Comparison of ENCODE assay signal across 8 cellular contexts in the genomic region with DNA sequence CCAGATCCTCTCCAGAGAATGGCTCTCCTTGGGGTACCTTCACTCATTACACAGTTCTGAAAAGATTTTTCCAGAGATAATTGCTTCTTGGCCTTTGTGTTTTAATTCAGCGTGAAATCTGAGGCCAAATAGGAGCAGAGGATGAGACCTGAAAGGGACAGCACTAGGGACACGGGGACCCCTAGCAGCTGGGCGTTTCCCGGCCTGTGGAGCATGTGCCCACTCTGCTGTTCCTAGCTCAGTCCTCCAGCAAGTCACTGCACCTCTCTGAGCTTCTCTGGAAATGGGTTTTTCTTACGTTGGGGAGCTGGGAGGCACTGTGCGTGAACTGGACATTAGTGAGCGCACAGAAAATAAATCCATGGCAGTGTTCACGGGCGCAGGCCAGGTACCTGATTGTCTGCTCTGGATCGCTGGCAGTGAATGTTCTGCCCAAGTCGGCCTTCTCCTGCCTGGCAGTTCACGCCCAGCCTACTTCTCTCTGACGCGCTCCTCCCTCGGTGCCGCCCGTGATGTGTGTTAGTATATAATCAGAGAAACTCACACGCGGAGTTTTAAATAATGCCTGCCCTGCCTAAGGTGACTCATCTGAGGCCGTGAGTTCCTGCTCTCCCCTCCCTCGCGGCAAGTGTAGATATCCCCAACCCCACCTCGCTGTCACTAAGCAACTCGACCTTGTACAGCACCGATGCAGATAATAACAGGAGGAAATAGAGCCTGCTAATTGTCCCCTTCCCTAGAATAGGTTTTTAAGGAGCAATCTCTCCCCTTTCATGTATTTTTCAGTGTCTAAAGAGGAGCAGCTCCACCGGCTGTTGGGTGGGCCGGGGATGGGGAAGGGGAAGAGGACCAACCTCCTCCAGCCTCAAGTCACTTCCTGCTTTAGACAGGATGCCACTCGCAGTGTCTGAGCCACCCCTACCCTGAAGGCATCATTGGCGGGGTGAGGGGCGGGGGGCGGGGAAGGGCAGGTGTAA. TPM values are rescaled to one million over a fixed set of nuclear protein-coding genes. Genes with fewer than 3 reads are reported as not detected.
A peak's percentile ranks its signal among the peaks of the same experiment; 100 is the strongest.
DNase-seq lines count a peak whose midpoint lies in the region; TF ChIP-seq lines count a peak whose summit lies in the region.
"Had no signal": no experiment of that assay in that cellular context is flagged by ENCODE, and none has a peak within 500 bp of the region (broad histone marks: within the 10 kb centered on the region; RNA-seq: fewer than 3 reads in every experiment).

No MANE protein-coding gene starts in this region.

- H3K27ac ChIP-seq in effector memory CD4-positive, alpha-beta T cell (ENCODE audit: insufficient read depth, low read length, poor library complexity, severe bottlenecking): peak overlapping the region; percentile 77
- no peak overlapping the region for H3K27ac ChIP-seq in prostate gland
- H3K27ac ChIP-seq: right lobe of liver had no signal

- intact Hi-C loops in prostate gland (cut with DNase I): loop anchor here (5.0 kb wide), 2 partner anchors 33 to 92 kb away; no protein-coding TSS in a partner anchor

- peaks cover 28% of the 10 kb centered on the region for H3K4me1 ChIP-seq in effector memory CD4-positive, alpha-beta T cell (ENCODE audit: control insufficient read depth, insufficient read depth, low read length, poor library complexity, severe bottlenecking)
- H3K4me1 ChIP-seq in prostate gland (replicated peaks): no peaks in the 10 kb centered on the region

- TF ChIP-seq CTCF in prostate gland (IDR thresholded peaks at IDR 0.05) (no peak), foreskin fibroblast (IDR thresholded peaks at IDR 0.05; ENCODE audit: low read depth, low read length) (no peak)

- H3K27me3 ChIP-seq in effector memory CD4-positive, alpha-beta T cell (replicated peaks; ENCODE audit: control insufficient read depth, insufficient read depth, low read length, poor library complexity, severe bottlenecking): no peaks in the 10 kb centered on the region
- H3K27me3 ChIP-seq in prostate gland (replicated peaks; ENCODE audit: insufficient read depth): no peaks in the 10 kb centered on the region
- H3K27me3 ChIP-seq: right lobe of liver had no signal

- 65% methylated on average over 31 of the region's 31 CpGs for WGBS in prostate gland

- peak; percentile 35 for DNase-seq in NCI-H2081 treated with DMSO at 0.1 percent for 48 hours (lab: John Stamatoyannopoulos, UW)
- DNase-seq in activated CD4-positive, alpha-beta T cell treated with anti-CD3 and anti-CD28 coated beads for 48 hours: peak; percentile 61
- peak; percentile 61 to 70 (median 62) for DNase-seq in effector memory CD4-positive, alpha-beta T cell
- DNase-seq in prostate gland (ENCODE audit: low spot score): no peak
- no peak for DNase-seq in iPS-NIHi7 (ENCODE audit: extremely low spot score)
- no peak for DNase-seq in NCI-H82 treated with DMSO at 0.1 percent for 48 hours (lab: John Stamatoyannopoulos, UW; ENCODE audit: unreplicated experiment)
- no peak for DNase-seq in foreskin fibroblast

- no peaks in the 10 kb centered on the region for H3K9me3 ChIP-seq in effector memory CD4-positive, alpha-beta T cell (ENCODE audit: control insufficient read depth, low read length)
- no peaks in the 10 kb centered on the region for H3K9me3 ChIP-seq in prostate gland
- H3K9me3 ChIP-seq: right lobe of liver had no signal

- TF ChIP-seq POLR2A in prostate gland (IDR thresholded peaks at IDR 0.05): peak; percentile 22

- no peaks in the 10 kb centered on the region for H3K36me3 ChIP-seq in effector memory CD4-positive, alpha-beta T cell (ENCODE audit: control insufficient read depth, insufficient read depth, low read length)
- no peaks in the 10 kb centered on the region for H3K36me3 ChIP-seq in prostate gland
- H3K36me3 ChIP-seq: right lobe of liver had no signal

- no peak overlapping the region for H3K4me3 ChIP-seq in effector memory CD4-positive, alpha-beta T cell (ENCODE audit: insufficient read depth, low read depth, low read length, poor library complexity, severe bottlenecking)
- H3K4me3 ChIP-seq in prostate gland (no peak overlapping the region), foreskin fibroblast (ENCODE audit: low read depth in 1 of 2, low read length in 2 of 2) (no peak overlapping the region)
- H3K4me3 ChIP-seq: right lobe of liver had no signal

RNA-seq across cellular contexts. Expression of a gene that starts 2.7 kb away (rescaled TPM):
- 10 to 100 TPM; 17.2 to 39.6 TPM for total RNA-seq in prostate gland

RNA-seq across cellular contexts. Expression of a gene that starts 41.6 kb away (rescaled TPM):
- 10 to 100 TPM; 16.5 to 17.7 TPM for total RNA-seq in prostate gland

Comparison
In these comparisons a context has a peak if more than half of its experiments do, and no peak if none do; other contexts are left out.
1. DNase-seq: peak in NCI-H2081 treated with DMSO at 0.1 percent for 48 hours (single experiment), activated CD4-positive, alpha-beta T cell treated with anti-CD3 and anti-CD28 coated beads for 48 hours (single experiment) and effector memory CD4-positive, alpha-beta T cell (3 of 3); none in prostate gland (single experiment), iPS-NIHi7 (single experiment), NCI-H82 treated with DMSO at 0.1 percent for 48 hours (single experiment) and foreskin fibroblast (0 of 2).